23 cellular contexts compared by ENCODE assay signal in the genomic region with DNA sequence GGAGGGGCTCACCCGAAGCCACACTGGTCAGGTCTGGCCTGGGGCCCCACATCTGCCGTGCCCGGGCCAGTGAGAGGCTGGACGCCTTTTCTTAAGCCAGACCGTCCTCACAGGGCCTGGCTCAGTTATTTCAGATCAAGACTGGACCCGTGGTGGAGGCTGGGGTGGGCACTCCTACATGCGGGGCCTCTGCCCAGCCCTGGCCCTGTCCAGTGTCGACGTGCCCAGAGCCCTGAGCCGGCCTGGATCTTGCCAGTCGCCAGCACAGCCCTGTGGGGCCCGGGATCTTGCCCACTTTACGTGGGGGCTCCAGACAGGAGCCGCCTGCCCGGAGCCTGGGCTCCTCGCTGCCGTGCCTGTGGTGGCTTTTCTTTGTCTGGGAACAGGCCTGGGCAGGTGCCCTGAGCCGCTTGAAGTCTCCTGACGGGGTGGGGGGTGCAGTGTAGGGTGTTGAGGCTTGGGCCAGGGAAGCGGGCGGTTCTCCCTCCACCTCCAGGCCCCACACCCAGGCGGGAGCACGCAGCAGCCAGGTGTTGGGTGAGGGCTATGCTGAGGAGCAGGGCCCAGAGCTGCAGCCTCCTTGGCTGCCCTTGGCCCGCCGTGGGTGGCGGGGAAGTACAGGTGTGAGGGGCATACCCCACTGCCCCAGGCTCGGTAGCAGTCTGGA. TPM values are rescaled to one million over a fixed set of nuclear protein-coding genes. Genes with fewer than 3 reads are reported as not detected.
DNase-seq lines count a peak whose midpoint lies in the region; ATAC-seq and TF ChIP-seq lines count a peak whose summit lies in the region.
"Had no signal": no experiment of that assay in that cellular context is flagged by ENCODE, and none has a peak within 500 bp of the region (broad histone marks: within the 10 kb centered on the region; RNA-seq: fewer than 3 reads in every experiment).

No MANE protein-coding gene starts in this region.

- H3K9me3 ChIP-seq in HUES6 (ENCODE audit: control insufficient read depth, insufficient read depth, low read depth, low read length) (no peaks in the 10 kb centered on the region), right cardiac atrium (ENCODE audit: control insufficient read depth, low read length) (no peaks in the 10 kb centered on the region), skeletal muscle tissue (ENCODE audit: control insufficient read depth in 3 of 3, low read length in 3 of 3) (no peaks in the 10 kb centered on the region), transverse colon (no peaks in the 10 kb centered on the region)
- H3K9me3 ChIP-seq: Caco-2, upper lobe of right lung had no signal

- no peak for TF ChIP-seq POLR2A in transverse colon (IDR thresholded peaks at IDR 0.05)

- H3K9ac ChIP-seq in HUES6 (ENCODE audit: low read length) (no peak overlapping the region), skeletal muscle tissue (ENCODE audit: low read depth in 1 of 3, low read length in 3 of 3) (peak overlapping the region; percentile 33 to 71 (median 45))

- H3K36me3 ChIP-seq in HUES6 (ENCODE audit: control insufficient read depth, insufficient read depth, low read length) = no peaks in the 10 kb centered on the region
- peaks cover 2 to 16% (median 7%) of the 10 kb centered on the region in 3 donors for H3K36me3 ChIP-seq in skeletal muscle tissue (ENCODE audit: control insufficient read depth in 3 of 3, insufficient read depth in 3 of 3, low read length in 3 of 3)
- no peaks in the 10 kb centered on the region for H3K36me3 ChIP-seq in transverse colon
- H3K36me3 ChIP-seq: upper lobe of right lung had no signal

- WGBS in right cardiac atrium = 87% methylated on average over 27 of the region's 27 CpGs
- WGBS in transverse colon (ENCODE audit: low coverage in 1 of 2), 2 donors = 85% methylated on average over 27 of the region's 27 CpGs; no CpG with 5 or more reads in 1 of the 2 donors

- H3K4me3 ChIP-seq in HUES6 (ENCODE audit: low read depth, low read length) (no peak overlapping the region), right cardiac atrium (ENCODE audit: low read length) (no peak overlapping the region), skeletal muscle tissue (ENCODE audit: low read length in 3 of 3) (no peak overlapping the region), transverse colon (no peak overlapping the region)
- H3K4me3 ChIP-seq: dorsolateral prefrontal cortex, upper lobe of right lung had no signal

- CTCF ChIA-PET in RWPE1 (lab: Yijun Ruan, JAX) = interaction anchor here (0.6 to 1.0 kb wide), 3 partner anchors 172 to 311 kb away, joined by 3 to 4 read pairs (median 3); no protein-coding TSS in a partner anchor

- DNase-seq in RWPE1 (ENCODE audit: low spot score) = peak; percentile 60
- peak in 2 of 3 donors; percentile 7 to 54 for DNase-seq in right cardiac atrium
- DNase-seq in transverse colon = no peak
- no peak for DNase-seq in cerebellum (ENCODE audit: low spot score)
- DNase-seq: activated B cell treated with CpG ODN at 0.5 μM for 24 hours; activated CD4-positive, alpha-beta T cell treated with anti-CD3 and anti-CD28 coated beads, Interleukin-2, amount 50 U/mL, for 1 hour; activated naive CD4-positive, alpha-beta T cell; activated T-cell treated with anti-CD3 and anti-CD28 coated beads, Interleukin-2, amount 50 U/mL, for 48 hours; Caco-2; cerebellar nuclear complex; DND-41; HCEC 1CT; Karpas-422; NCI-H524 treated with DMSO at 0.1 percent for 48 hours; NK-92 treated with Interleukin-12 subunit alpha and Interleukin-12 subunit beta, amount 100 ng/mL, for 24 hours; stimulated activated CD4-positive, alpha-beta T cell treated with anti-CD3 and anti-CD28 coated beads, Interleukin-2, amount 100 ng/mL, for 24 hours; upper lobe of right lung had no signal

- TF ChIP-seq EP300 in transverse colon (IDR thresholded peaks at IDR 0.05; ENCODE audit: low read depth) = no peak

- intact Hi-C loops in right cardiac atrium (cut with DNase I) = no loop called here
- intact Hi-C loops in transverse colon (cut with DNase I; ENCODE audit: low total_unique reads) = no loop called here

- H3K27me3 ChIP-seq in HUES6 (ENCODE audit: control insufficient read depth, insufficient read depth, low read length) = peaks cover 18% of the 10 kb centered on the region
- no peaks in the 10 kb centered on the region for H3K27me3 ChIP-seq in right cardiac atrium (ENCODE audit: control insufficient read depth, insufficient read depth)
- peaks cover 5 to 7% (median 7%) of the 10 kb centered on the region in 3 donors for H3K27me3 ChIP-seq in skeletal muscle tissue (ENCODE audit: control insufficient read depth in 3 of 3, insufficient read depth in 3 of 3, low read length in 3 of 3)
- H3K27me3 ChIP-seq in transverse colon = peaks cover 16% of the 10 kb centered on the region
- H3K27me3 ChIP-seq: dorsolateral prefrontal cortex had no signal

- POLR2A ChIA-PET in RWPE1 (lab: Yijun Ruan, JAX; ENCODE audit: low non-redundant PET) = no interaction called here

- ATAC-seq in right cardiac atrium (no peak), HG03196 (IDR thresholded peaks at IDR 0.05; ENCODE audit: unreplicated experiment) (no peak)
- ATAC-seq: upper lobe of right lung had no signal

- TF ChIP-seq CTCF in RWPE1 (conservative IDR thresholded peaks at IDR 0.05; ENCODE audit: low read depth) (no peak), transverse colon (IDR thresholded peaks at IDR 0.05) (no peak)

- H3K27ac ChIP-seq in HUES6 (ENCODE audit: low read depth, low read length) = 0 out of 2 replicates have a peak overlapping the region, but pooled peaks have one; percentile 11
- peak overlapping the region; percentile 100 for H3K27ac ChIP-seq in RWPE1
- H3K27ac ChIP-seq in right cardiac atrium (ENCODE audit: low read length) = no peak overlapping the region
- peak overlapping the region; percentile 58 for H3K27ac ChIP-seq in skeletal muscle tissue (ENCODE audit: low read depth, low read length)
- no peak overlapping the region for H3K27ac ChIP-seq in transverse colon
- H3K27ac ChIP-seq: C4-2B, HL-60, upper lobe of right lung had no signal

- in situ Hi-C loops in transverse colon (cut with MboI; ENCODE audit: low pct_ligation_motif_present in 1 of 4, low pct_unique_long_range_greater_than_20kb in 1 of 4, low sequenced_read_pairs in 3 of 4) = loop anchor here in 1 of 4 donors (25.0 kb wide), 1 partner anchor 204 kb away; no protein-coding TSS in a partner anchor

- H3K4me1 ChIP-seq in HUES6 (ENCODE audit: control insufficient read depth, insufficient read depth, low read length) = peaks cover 12% of the 10 kb centered on the region; the same call in 1 of the 2 replicates
- no peaks in the 10 kb centered on the region for H3K4me1 ChIP-seq in right cardiac atrium (ENCODE audit: control insufficient read depth, insufficient read depth, low read length)
- peaks cover 67 to 92% (median 89%) of the 10 kb centered on the region in 3 donors for H3K4me1 ChIP-seq in skeletal muscle tissue (ENCODE audit: control insufficient read depth in 3 of 3, insufficient read depth in 3 of 3, low read length in 3 of 3)
- peaks cover 6 to 16% (median 13%) of the 10 kb centered on the region in 4 donors for H3K4me1 ChIP-seq in transverse colon

RNA-seq across cellular contexts. Expression of gene GPC1, which starts 6.0 kb away (rescaled TPM):
- total RNA-seq in right cardiac atrium = 100 to 1,000 TPM in 2 of 4 donors, 10 to 100 TPM in 2; 75.8 to 107 (median 94.8) TPM
- 118 TPM for polyA plus RNA-seq in right cardiac atrium
- total RNA-seq in skeletal muscle tissue = 36.0 TPM
- 10 to 100 TPM; 10.4 to 31.8 (median 18.0) TPM for total RNA-seq in transverse colon
- total RNA-seq in cerebellum = 70.1 TPM

Comparison
In these comparisons a context has a peak if more than half of its experiments do, and no peak if none do; other contexts are left out.
1. H3K27ac ChIP-seq: peak in HUES6 (single experiment), RWPE1 (single experiment) and skeletal muscle tissue (single experiment); none in right cardiac atrium (single experiment) and transverse colon (0 of 4).
2. DNase-seq: peak in RWPE1 (single experiment) and right cardiac atrium (2 of 3); none in transverse colon (single experiment) and cerebellum (single experiment).